Comparison of ENCODE assay signal across 1 cellular context in the genomic region with DNA sequence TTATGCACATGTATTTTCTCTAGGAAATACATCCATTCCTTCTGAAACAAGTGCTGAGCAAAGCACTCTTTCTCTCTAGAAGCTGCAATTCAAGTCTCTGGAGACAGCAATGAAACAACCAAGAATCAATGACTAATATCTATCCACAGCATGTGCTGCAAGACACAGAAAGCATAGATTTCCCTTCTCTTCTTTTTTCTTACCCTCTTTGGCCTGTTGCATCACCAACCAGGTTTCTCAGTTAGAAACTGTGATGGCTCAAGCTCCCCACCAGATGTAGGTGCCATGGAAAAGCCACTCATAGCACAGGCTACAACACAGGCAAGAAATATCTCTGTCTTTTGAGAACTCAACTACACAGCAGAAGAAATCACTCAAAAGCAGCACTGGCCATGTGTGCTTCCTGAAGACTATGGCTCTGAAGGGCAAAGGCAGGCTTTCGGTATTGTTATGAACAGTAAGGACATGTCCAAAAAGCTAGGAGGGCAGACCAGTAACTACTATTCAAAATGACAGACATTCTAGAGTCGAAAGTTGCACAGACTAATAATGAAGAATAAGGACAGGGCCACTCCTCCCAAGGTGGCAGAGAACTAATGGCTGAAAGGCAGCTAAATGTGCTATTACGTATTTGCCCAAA.
TF ChIP-seq lines count a peak whose summit lies in the region.

No MANE protein-coding gene starts in this region.

TF ChIP-seq in WTC11, 78 proteins besides CTCF, POLR2A, EP300 and RAD21:
- TF ChIP-seq ARID4B (CRISPR knock-in tag; IDR thresholded peaks at IDR 0.05; ENCODE audit: borderline replicate concordance), result no peak
- TF ChIP-seq FOXP1 (CRISPR knock-in tag; IDR thresholded peaks at IDR 0.05; ENCODE audit: borderline replicate concordance), result no peak
- TF ChIP-seq, protein P1, sequence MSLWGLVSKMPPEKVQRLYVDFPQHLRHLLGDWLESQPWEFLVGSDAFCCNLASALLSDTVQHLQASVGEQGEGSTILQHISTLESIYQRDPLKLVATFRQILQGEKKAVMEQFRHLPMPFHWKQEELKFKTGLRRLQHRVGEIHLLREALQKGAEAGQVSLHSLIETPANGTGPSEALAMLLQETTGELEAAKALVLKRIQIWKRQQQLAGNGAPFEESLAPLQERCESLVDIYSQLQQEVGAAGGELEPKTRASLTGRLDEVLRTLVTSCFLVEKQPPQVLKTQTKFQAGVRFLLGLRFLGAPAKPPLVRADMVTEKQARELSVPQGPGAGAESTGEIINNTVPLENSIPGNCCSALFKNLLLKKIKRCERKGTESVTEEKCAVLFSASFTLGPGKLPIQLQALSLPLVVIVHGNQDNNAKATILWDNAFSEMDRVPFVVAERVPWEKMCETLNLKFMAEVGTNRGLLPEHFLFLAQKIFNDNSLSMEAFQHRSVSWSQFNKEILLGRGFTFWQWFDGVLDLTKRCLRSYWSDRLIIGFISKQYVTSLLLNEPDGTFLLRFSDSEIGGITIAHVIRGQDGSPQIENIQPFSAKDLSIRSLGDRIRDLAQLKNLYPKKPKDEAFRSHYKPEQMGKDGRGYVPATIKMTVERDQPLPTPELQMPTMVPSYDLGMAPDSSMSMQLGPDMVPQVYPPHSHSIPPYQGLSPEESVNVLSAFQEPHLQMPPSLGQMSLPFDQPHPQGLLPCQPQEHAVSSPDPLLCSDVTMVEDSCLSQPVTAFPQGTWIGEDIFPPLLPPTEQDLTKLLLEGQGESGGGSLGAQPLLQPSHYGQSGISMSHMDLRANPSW (CRISPR knock-in tag; conservative IDR thresholded peaks at IDR 0.05; ENCODE audit: low read depth), result no peak
- no peak for TF ChIP-seq ATF1 (CRISPR knock-in tag; IDR thresholded peaks at IDR 0.05)
- no peak for TF ChIP-seq KAT7 (CRISPR knock-in tag; IDR thresholded peaks at IDR 0.05; ENCODE audit: borderline replicate concordance)
- TF ChIP-seq CBFB (CRISPR knock-in tag; IDR thresholded peaks at IDR 0.05; ENCODE audit: low read depth), result no peak
- no peak for TF ChIP-seq USF1 (CRISPR knock-in tag; IDR thresholded peaks at IDR 0.05)
- TF ChIP-seq EMX1 (CRISPR knock-in tag; IDR thresholded peaks at IDR 0.05), result no peak
- TF ChIP-seq ZBTB21 (CRISPR knock-in tag; IDR thresholded peaks at IDR 0.05; ENCODE audit: borderline replicate concordance), result no peak
- TF ChIP-seq NFATC4 (CRISPR knock-in tag; IDR thresholded peaks at IDR 0.05), result no peak
- TF ChIP-seq FOXK1 (CRISPR knock-in tag; IDR thresholded peaks at IDR 0.05), result no peak
- no peak for TF ChIP-seq ETV6 (CRISPR knock-in tag; IDR thresholded peaks at IDR 0.05)
- no peak for TF ChIP-seq ATF3 (CRISPR knock-in tag; conservative IDR thresholded peaks at IDR 0.05)
- TF ChIP-seq JUN (CRISPR knock-in tag; IDR thresholded peaks at IDR 0.05), result no peak
- TF ChIP-seq HMGA2 (CRISPR knock-in tag; IDR thresholded peaks at IDR 0.05), result no peak
- no peak for TF ChIP-seq GABPB1 (CRISPR knock-in tag; IDR thresholded peaks at IDR 0.05)
- TF ChIP-seq ZNF416 (CRISPR knock-in tag; IDR thresholded peaks at IDR 0.05), result no peak
